In the genomic region with DNA sequence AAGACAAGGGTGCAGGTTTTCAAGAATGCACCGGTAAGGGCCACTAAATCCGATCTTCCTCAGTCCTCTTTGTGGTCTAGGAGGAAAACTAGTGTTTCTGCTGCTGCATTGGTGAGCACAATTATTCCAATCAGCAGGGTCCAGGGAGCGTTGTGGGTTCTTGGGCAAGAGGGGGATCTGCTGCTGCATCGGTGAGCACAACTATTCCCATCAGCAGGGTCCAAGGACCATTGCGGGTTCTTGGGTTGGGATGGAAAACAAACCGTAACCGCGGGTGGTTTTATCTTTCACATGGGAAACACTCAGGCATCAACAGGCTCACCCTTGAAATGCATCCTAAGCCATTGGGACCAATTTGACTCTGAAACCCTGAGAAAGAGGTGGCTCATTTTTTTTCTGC, we compare ENCODE assay signal across 11 cellular contexts. TPM values are rescaled to one million over a fixed set of nuclear protein-coding genes. Genes with fewer than 3 reads are reported as not detected.
"Had no signal": no experiment of that assay in that cellular context is flagged by ENCODE, and none has a peak within 500 bp of the region (broad histone marks: within the 10 kb centered on the region; RNA-seq: fewer than 3 reads in every experiment).

No MANE protein-coding gene starts in this region.

- H2AFZ ChIP-seq: GM23248 had no signal

- H3K9me3 ChIP-seq: HAP-1 had no signal

- H3K27ac Mint-ChIP-seq: H9, HFFc6 had no signal

- H3K4me3 ChIP-seq: GM23248, HAP-1 had no signal

- H3K4me3 Mint-ChIP-seq: H9, HFFc6 had no signal

- ATAC-seq: HCT116 had no signal

- FAIRE-seq: H1, H54 had no signal

- H3K27ac ChIP-seq: GM23248 had no signal

- H3K4me1 ChIP-seq: HAP-1 had no signal

- DNase-seq: GM23248, GOT3, H7, H9, HCEC 1CT, HFFc6 had no signal

- H3K36me3 ChIP-seq: HAP-1 had no signal

- H3K9ac ChIP-seq: GM23248 had no signal

RNA-seq across cellular contexts. Expression of gene PCP4L1, which starts 7.0 kb away (rescaled TPM):
- total RNA-seq: GM23248, H4, HFFc6 had no signal
- polyA plus RNA-seq: GM23248 had no signal

RNA-seq across cellular contexts. Expression of gene NR1I3, which starts 13.6 kb away (rescaled TPM):
- total RNA-seq: GM23248, H1, H4, H7, H9, HFFc6 had no signal
- polyA plus RNA-seq: GM23248, H1 had no signal

RNA-seq across cellular contexts. Expression of gene APOA2, which starts 28.2 kb away (rescaled TPM):
- total RNA-seq: GM23248, H1, H4, H9, HFFc6 had no signal
- polyA plus RNA-seq: GM23248, H1 had no signal

RNA-seq across cellular contexts. Expression of gene FCER1G, which starts 36.5 kb away (rescaled TPM):
- total RNA-seq: GM23248, H1 had no signal
